Comparison of ENCODE assay signal across 12 cellular contexts in the genomic region with DNA sequence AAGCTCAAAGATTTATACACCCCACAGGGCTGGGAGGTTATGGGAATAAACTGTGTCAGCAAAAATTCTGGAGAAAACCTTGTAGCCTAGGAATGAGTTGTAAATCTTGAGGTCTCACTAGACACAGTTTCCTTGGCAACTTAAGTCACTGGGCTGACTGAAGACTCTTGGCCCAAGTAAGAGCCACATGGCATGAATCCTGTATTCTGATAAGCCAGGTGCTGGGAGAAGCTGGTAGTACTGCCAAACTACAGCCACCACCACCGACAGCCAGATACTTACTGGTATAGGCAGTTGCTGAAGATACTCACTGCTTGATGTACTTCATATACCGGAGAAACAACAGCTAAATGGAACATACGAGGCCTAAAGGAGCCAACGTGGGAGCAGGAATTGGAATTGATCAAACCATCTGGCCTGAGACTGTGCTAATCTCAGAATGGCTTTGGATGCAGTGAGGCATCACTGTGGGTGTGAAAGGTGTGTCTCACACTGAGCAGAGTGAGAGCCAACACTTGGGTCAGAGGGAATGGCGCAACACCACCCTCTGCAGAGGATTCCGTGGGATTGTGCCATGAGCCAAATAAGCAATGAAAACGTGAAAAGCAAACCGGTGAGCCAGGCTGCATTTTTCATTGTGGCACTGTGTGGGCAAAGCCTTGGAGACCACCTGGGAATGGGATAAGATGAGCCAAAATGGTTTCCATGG.
DNase-seq lines count a peak whose midpoint lies in the region; ATAC-seq and TF ChIP-seq lines count a peak whose summit lies in the region.
"Had no signal": no experiment of that assay in that cellular context is flagged by ENCODE, and none has a peak within 500 bp of the region (broad histone marks: within the 10 kb centered on the region; RNA-seq: fewer than 3 reads in every experiment).

No MANE protein-coding gene starts in this region.

- H3K79me2 ChIP-seq in mesendoderm (ENCODE audit: control insufficient read depth, insufficient read depth, low read length) = no peaks in the 10 kb centered on the region

- H3K79me1 ChIP-seq in mesendoderm (ENCODE audit: low read length) = no peaks in the 10 kb centered on the region

- no peak overlapping the region for H2BK5ac ChIP-seq in mesendoderm (ENCODE audit: low read length)

- no peak overlapping the region for H3K4ac ChIP-seq in mesendoderm (ENCODE audit: low read depth, low read length)

- H4K8ac ChIP-seq in mesendoderm (ENCODE audit: low read depth, low read length) = no peak overlapping the region

- no peaks in the 10 kb centered on the region for H3K36me3 Mint-ChIP-seq in endodermal cell (ENCODE audit: low read depth)

- H2AK5ac ChIP-seq in mesendoderm (ENCODE audit: low read length) = no peak overlapping the region

- peak; percentile 59 for TF ChIP-seq CTCF in endodermal cell (conservative IDR thresholded peaks at IDR 0.05)

- peak; percentile 15 for DNase-seq in Daoy (ENCODE audit: low read depth)
- peak; percentile 27 for DNase-seq in M059J (ENCODE audit: low read depth)
- DNase-seq in endodermal cell = peak; percentile 68
- peak; percentile 48 for DNase-seq in mesendoderm
- no peak for DNase-seq in GF-D8 (lab: John Stamatoyannopoulos, UW)
- DNase-seq in GDM1 (lab: John Stamatoyannopoulos, UW) = no peak
- DNase-seq: activated CD4-positive, alpha-beta T cell treated with anti-CD3 and anti-CD28 coated beads for 48 hours; BE2C; stimulated activated CD4-positive, alpha-beta T cell treated with anti-CD3 and anti-CD28 coated beads, Interleukin-4, amount 100 ng/mL, for 4 hours; SW 1271 had no signal

- H3K4me1 Mint-ChIP-seq in endodermal cell = no peaks in the 10 kb centered on the region

- H2BK120ac ChIP-seq in mesendoderm (ENCODE audit: low read depth, low read length) = no peak overlapping the region

- no peak overlapping the region for H3K27ac Mint-ChIP-seq in endodermal cell

- H4K5ac ChIP-seq in mesendoderm (ENCODE audit: low read length) = no peak overlapping the region

- 88 to 89% methylated on average over 8 of the region's 8 CpGs for WGBS in endodermal cell (ENCODE audit: insufficient coverage in 1 of 2, insufficient read length in 1 of 2), 2 experiments
- no CpG with 5 or more reads among the region's 8 CpGs for WGBS in mesendoderm (ENCODE audit: extremely low coverage, insufficient coverage, low lambda C conversion rate)

- H3K27ac ChIP-seq in endodermal cell (ENCODE audit: low read depth, low read length) = no peak overlapping the region
- no peak overlapping the region for H3K27ac ChIP-seq in mesendoderm (ENCODE audit: low read depth, low read length)

- H3K9me3 Mint-ChIP-seq in endodermal cell = no peaks in the 10 kb centered on the region

- no peak for ATAC-seq in HG02973 (IDR thresholded peaks at IDR 0.05; ENCODE audit: unreplicated experiment)
- ATAC-seq in HG03280 (IDR thresholded peaks at IDR 0.05; ENCODE audit: unreplicated experiment) = no peak

- H3K18ac ChIP-seq in mesendoderm (ENCODE audit: low read length) = no peak overlapping the region

- no peak overlapping the region for H3K4me3 Mint-ChIP-seq in endodermal cell

- H3K4me3 ChIP-seq in endodermal cell (ENCODE audit: low read length) (no peak overlapping the region), mesendoderm (ENCODE audit: low read length) (no peak overlapping the region)

- H3K9ac ChIP-seq in endodermal cell (ENCODE audit: extremely low read depth, low read length, poor library complexity, severe bottlenecking) = no peak overlapping the region
- no peak overlapping the region for H3K9ac ChIP-seq in mesendoderm (ENCODE audit: low read length)

- no peak overlapping the region for H3K23ac ChIP-seq in mesendoderm (ENCODE audit: low read length)

- H3K4me2 ChIP-seq in mesendoderm (ENCODE audit: low read length) = no peak overlapping the region

- H3K4me1 ChIP-seq in endodermal cell (ENCODE audit: control insufficient read depth, insufficient read depth, low read length) (no peaks in the 10 kb centered on the region), mesendoderm (ENCODE audit: control insufficient read depth, low read depth, low read length) (no peaks in the 10 kb centered on the region)
- H3K4me1 ChIP-seq: BE2C had no signal

- H3K27me3 Mint-ChIP-seq in endodermal cell (ENCODE audit: insufficient read depth) = peaks cover 10% of the 10 kb centered on the region

- no peaks in the 10 kb centered on the region for H3K36me3 ChIP-seq in endodermal cell (ENCODE audit: control insufficient read depth, insufficient read depth, low read length)
- H3K36me3 ChIP-seq in mesendoderm (ENCODE audit: control insufficient read depth, insufficient read depth, low read length) = no peaks in the 10 kb centered on the region
- H3K36me3 ChIP-seq: BE2C had no signal

- H2BK15ac ChIP-seq in mesendoderm (replicated peaks; ENCODE audit: low read depth) = no peak overlapping the region

- no peaks in the 10 kb centered on the region for H3K9me3 ChIP-seq in endodermal cell (ENCODE audit: control insufficient read depth, low read length)
- H3K9me3 ChIP-seq: BE2C had no signal

- no peak overlapping the region for H3K56ac ChIP-seq in mesendoderm (ENCODE audit: low read length)

- peaks cover 13% of the 10 kb centered on the region for H3K27me3 ChIP-seq in endodermal cell (ENCODE audit: control insufficient read depth, insufficient read depth, low read length, poor library complexity, severe bottlenecking)
- no peaks in the 10 kb centered on the region for H3K27me3 ChIP-seq in mesendoderm (ENCODE audit: insufficient read depth, low read length, poor library complexity)

Comparison
In these comparisons a context has a peak if more than half of its experiments do, and no peak if none do; other contexts are left out.
1. DNase-seq: peak in Daoy (single experiment), M059J (single experiment), endodermal cell (single experiment) and mesendoderm (single experiment); none in GF-D8 (single experiment) and GDM1 (single experiment).